In the genomic region with DNA sequence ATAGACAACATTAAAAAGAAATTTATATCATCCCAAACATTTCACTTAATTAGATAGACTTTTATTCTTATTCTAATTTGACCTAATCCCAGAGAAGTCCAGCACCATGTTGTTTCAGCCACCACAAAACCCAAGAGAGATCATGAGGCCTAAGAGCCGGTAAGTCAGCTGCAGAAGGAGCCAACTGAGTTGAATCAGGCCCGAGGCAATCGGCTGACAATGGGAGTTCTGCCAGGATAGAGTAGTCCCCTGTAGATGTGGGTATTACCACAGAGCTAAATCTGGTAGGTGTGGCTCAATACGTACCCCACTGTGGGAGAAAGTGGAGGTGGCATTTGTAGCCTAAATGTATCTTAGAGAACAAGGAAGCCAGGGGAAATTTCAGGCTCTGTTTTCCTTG, we compare ENCODE assay signal across 27 cellular contexts.
"Had no signal": no experiment of that assay in that cellular context is flagged by ENCODE, and none has a peak within 500 bp of the region (broad histone marks: within the 10 kb centered on the region; RNA-seq: fewer than 3 reads in every experiment).

No MANE protein-coding gene starts in this region.

- H3K4me1 ChIP-seq: ascending aorta, breast epithelium, colonic mucosa had no signal

- H3K27me3 ChIP-seq: ascending aorta, breast epithelium, cardiac muscle cell, colonic mucosa, esophagus squamous epithelium had no signal

- H3K36me3 ChIP-seq: breast epithelium, colonic mucosa had no signal

- H3K9me3 Mint-ChIP-seq: activated CD4-positive, alpha-beta memory T cell treated with anti-CD3 and anti-CD28 coated beads, Interleukin-2, amount 10 ng/mL, durations not matched to agents 7 days and 5 days; activated CD4-positive, alpha-beta T cell treated with anti-CD3 and anti-CD28 coated beads, Interleukin-2, amount 10 ng/mL, durations not matched to agents 24 days and 14 days; activated naive CD4-positive, alpha-beta T cell treated with anti-CD3 and anti-CD28 coated beads, Interleukin-2, amount 10 ng/mL, durations not matched to agents 7 days and 5 days; activated naive CD4-positive, alpha-beta T cell treated with anti-CD3 and anti-CD28 coated beads, Interleukin-2, amount 50 U/mL, for 72 hours; activated naive CD8-positive, alpha-beta T cell treated with anti-CD3 and anti-CD28 coated beads, Interleukin-2, amount 10 ng/mL, durations not matched to agents 7 days and 5 days; activated T-cell treated with anti-CD3 and anti-CD28 coated beads, Interleukin-2, amount 50 U/mL, for 24 hours; activated T-cell treated with anti-CD3 and anti-CD28 coated beads, Interleukin-2, amount 50 U/mL, for 72 hours; brain had no signal

- H3K9me3 ChIP-seq: ascending aorta, breast epithelium, colonic mucosa, esophagus squamous epithelium had no signal

- H3K36me3 Mint-ChIP-seq: activated naive CD4-positive, alpha-beta T cell treated with anti-CD3 and anti-CD28 coated beads, Interleukin-2, amount 10 ng/mL, durations not matched to agents 7 days and 5 days; activated naive CD4-positive, alpha-beta T cell treated with anti-CD3 and anti-CD28 coated beads, Interleukin-2, amount 50 U/mL, for 72 hours had no signal

- ATAC-seq: activated CD4-positive, alpha-beta T cell treated with anti-CD3 and anti-CD28 coated beads for 36 hours; activated naive CD4-positive, alpha-beta T cell treated with anti-CD3 and anti-CD28 coated beads, Interleukin-2, amount 50 U/mL, for 72 hours; activated T-cell treated with anti-CD3 and anti-CD28 coated beads, Interleukin-2, amount 50 U/mL, for 72 hours had no signal

- H3K27ac ChIP-seq: ascending aorta, breast epithelium, cardiac muscle cell, colonic mucosa, epithelial cell of prostate, esophagus squamous epithelium had no signal

- H3K4me1 Mint-ChIP-seq: activated CD4-positive, alpha-beta memory T cell treated with anti-CD3 and anti-CD28 coated beads, Interleukin-2, amount 10 ng/mL, durations not matched to agents 7 days and 5 days had no signal

- H3K4me3 ChIP-seq: ascending aorta, breast epithelium, cardiac muscle cell, colonic mucosa, esophagus squamous epithelium had no signal

- DNase-seq: activated CD4-positive, alpha-beta memory T cell treated with anti-CD3 and anti-CD28 coated beads, Interleukin-2, amount 10 ng/mL, durations not matched to agents 7 days and 5 days; activated CD4-positive, alpha-beta T cell treated with anti-CD3 and anti-CD28 coated beads for 36 hours; activated CD4-positive, alpha-beta T cell treated with anti-CD3 and anti-CD28 coated beads, Interleukin-2, amount 10 ng/mL, durations not matched to agents 24 days and 14 days; activated CD4-positive, alpha-beta T cell treated with anti-CD3 and anti-CD28 coated beads, Interleukin-2, amount 50 U/mL, for 4 hours; activated CD4-positive, CD25-positive, alpha-beta regulatory T cell; activated CD4-positive, CD25-positive, alpha-beta regulatory T cell treated with anti-CD3 and anti-CD28 coated beads, Interleukin-2, amount 50 U/mL, for 72 hours; activated CD8-positive, alpha-beta memory T cell treated with anti-CD3 and anti-CD28 coated beads, Interleukin-2, amount 50 U/mL, for 48 hours; activated gamma-delta T cell; activated naive CD4-positive, alpha-beta T cell; activated naive CD4-positive, alpha-beta T cell treated with anti-CD3 and anti-CD28 coated beads, Interleukin-2, amount 10 ng/mL, durations not matched to agents 7 days and 5 days; activated naive CD8-positive, alpha-beta T cell treated with anti-CD3 and anti-CD28 coated beads, Interleukin-2, amount 10 ng/mL, durations not matched to agents 7 days and 5 days; activated T-cell treated with anti-CD3 and anti-CD28 coated beads for 4 hours; activated T-cell treated with anti-CD3 and anti-CD28 coated beads, Interleukin-2, amount 50 U/mL, for 24 hours; activated T-cell treated with anti-CD3 and anti-CD28 coated beads, Interleukin-2, amount 50 U/mL, for 72 hours; central memory CD4-positive, alpha-beta T cell; cerebellar nuclear complex; colonic mucosa; effector CD8-positive, alpha-beta T cell; esophagus squamous epithelium; foreskin fibroblast; T-helper 2 cell had no signal

- H3K27ac Mint-ChIP-seq: activated CD4-positive, alpha-beta memory T cell treated with anti-CD3 and anti-CD28 coated beads, Interleukin-2, amount 10 ng/mL, durations not matched to agents 7 days and 5 days; activated CD4-positive, alpha-beta T cell treated with anti-CD3 and anti-CD28 coated beads for 36 hours; activated CD4-positive, alpha-beta T cell treated with anti-CD3 and anti-CD28 coated beads, Interleukin-2, amount 10 ng/mL, durations not matched to agents 24 days and 14 days; activated naive CD4-positive, alpha-beta T cell treated with anti-CD3 and anti-CD28 coated beads, Interleukin-2, amount 10 ng/mL, durations not matched to agents 7 days and 5 days; activated naive CD8-positive, alpha-beta T cell treated with anti-CD3 and anti-CD28 coated beads, Interleukin-2, amount 10 ng/mL, durations not matched to agents 7 days and 5 days; activated T-cell treated with anti-CD3 and anti-CD28 coated beads, Interleukin-2, amount 50 U/mL, for 24 hours; activated T-cell treated with anti-CD3 and anti-CD28 coated beads, Interleukin-2, amount 50 U/mL, for 72 hours; brain had no signal

- H3K4me3 Mint-ChIP-seq: activated CD4-positive, alpha-beta memory T cell treated with anti-CD3 and anti-CD28 coated beads, Interleukin-2, amount 10 ng/mL, durations not matched to agents 7 days and 5 days; activated CD4-positive, alpha-beta T cell treated with anti-CD3 and anti-CD28 coated beads for 36 hours; activated CD4-positive, alpha-beta T cell treated with anti-CD3 and anti-CD28 coated beads, Interleukin-2, amount 10 ng/mL, durations not matched to agents 24 days and 14 days; activated naive CD4-positive, alpha-beta T cell treated with anti-CD3 and anti-CD28 coated beads, Interleukin-2, amount 10 ng/mL, durations not matched to agents 7 days and 5 days; activated naive CD8-positive, alpha-beta T cell treated with anti-CD3 and anti-CD28 coated beads, Interleukin-2, amount 10 ng/mL, durations not matched to agents 7 days and 5 days; activated T-cell treated with anti-CD3 and anti-CD28 coated beads, Interleukin-2, amount 50 U/mL, for 24 hours; activated T-cell treated with anti-CD3 and anti-CD28 coated beads, Interleukin-2, amount 50 U/mL, for 72 hours; brain had no signal
